1 cellular context compared by ENCODE assay signal in the genomic region with DNA sequence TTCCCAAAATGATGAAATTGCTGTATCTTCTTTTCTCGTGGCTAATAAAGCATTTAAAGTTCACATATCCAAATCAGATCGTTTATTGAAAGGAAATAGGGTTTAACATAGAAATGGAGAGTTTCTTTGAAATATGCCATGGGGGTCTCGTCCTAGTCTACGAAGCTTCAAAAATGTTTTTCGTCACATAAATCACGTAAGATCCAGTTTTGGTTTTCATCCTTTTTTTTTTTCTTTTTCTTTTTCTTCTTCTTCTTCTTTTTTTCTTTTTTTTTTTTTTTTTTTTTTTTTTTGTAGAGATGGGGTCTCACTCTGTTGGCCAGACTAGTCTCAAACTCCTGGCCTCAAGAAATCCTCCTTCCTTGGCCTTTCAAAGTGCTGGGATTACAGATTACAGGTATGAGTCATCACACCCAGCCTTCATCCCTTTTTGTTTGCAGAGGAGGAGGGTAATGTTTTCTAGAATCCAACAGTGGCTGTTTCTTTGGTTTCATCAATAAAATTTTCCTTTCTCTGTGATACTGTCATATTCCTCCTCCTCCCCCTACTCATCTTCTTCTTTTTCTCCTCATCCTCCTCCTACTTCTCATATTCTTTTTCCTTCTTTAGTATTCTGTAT.
A peak's percentile ranks its signal among the peaks of the same experiment; 100 is the strongest.
TF ChIP-seq lines count a peak whose summit lies in the region.

No MANE protein-coding gene starts in this region.

TF ChIP-seq in liver, 16 proteins besides CTCF, POLR2A, EP300 and RAD21 (continued from another document):
- TF ChIP-seq, protein P1, sequence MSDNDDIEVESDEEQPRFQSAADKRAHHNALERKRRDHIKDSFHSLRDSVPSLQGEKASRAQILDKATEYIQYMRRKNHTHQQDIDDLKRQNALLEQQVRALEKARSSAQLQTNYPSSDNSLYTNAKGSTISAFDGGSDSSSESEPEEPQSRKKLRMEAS (IDR thresholded peaks at IDR 0.05): no peak
- TF ChIP-seq HNF4G (IDR thresholded peaks at IDR 0.05): no peak
- no peak for TF ChIP-seq YY1 (IDR thresholded peaks at IDR 0.05)
- peak; percentile 86 to 95 for TF ChIP-seq JUND (IDR thresholded peaks at IDR 0.05)
- TF ChIP-seq ATF3 (IDR thresholded peaks at IDR 0.05): peak; percentile 69
- TF ChIP-seq EGR1 (IDR thresholded peaks at IDR 0.05; ENCODE audit: low read depth in 2 of 2): no peak
- no peak for TF ChIP-seq SP1 (IDR thresholded peaks at IDR 0.05)
- TF ChIP-seq FOXA2 (IDR thresholded peaks at IDR 0.05): no peak
- TF ChIP-seq FOXA1 (IDR thresholded peaks at IDR 0.05): no peak
- TF ChIP-seq TAF1 (conservative IDR thresholded peaks at IDR 0.05): no peak
- no peak for TF ChIP-seq REST (IDR thresholded peaks at IDR 0.05)
TF ChIP-seq in liver: peak in this region for 3.
